In genomic region chr2:96088340-96089335, GRCh38 we compare ENCODE assay signal across 1 cellular context.
TF ChIP-seq lines count a peak whose summit lies in the region.

No MANE protein-coding gene starts in this region.

TF ChIP-seq in K562, 482 proteins besides CTCF, POLR2A, EP300 and RAD21:
- no peak for TF ChIP-seq KLF6 (CRISPR knock-in tag; IDR thresholded peaks at IDR 0.05; ENCODE audit: borderline replicate concordance)
- TF ChIP-seq ZNF197 (CRISPR knock-in tag; IDR thresholded peaks at IDR 0.05; ENCODE audit: low read depth) = no peak
- no peak for TF ChIP-seq RFX1 (IDR thresholded peaks at IDR 0.05)
- no peak for TF ChIP-seq NCOA1 (IDR thresholded peaks at IDR 0.05; ENCODE audit: low read depth)
- no peak for TF ChIP-seq NFIX (CRISPR knock-in tag; IDR thresholded peaks at IDR 0.05; ENCODE audit: low read depth)
- no peak for TF ChIP-seq SMARCE1 (IDR thresholded peaks at IDR 0.05)
- TF ChIP-seq, protein P1, sequence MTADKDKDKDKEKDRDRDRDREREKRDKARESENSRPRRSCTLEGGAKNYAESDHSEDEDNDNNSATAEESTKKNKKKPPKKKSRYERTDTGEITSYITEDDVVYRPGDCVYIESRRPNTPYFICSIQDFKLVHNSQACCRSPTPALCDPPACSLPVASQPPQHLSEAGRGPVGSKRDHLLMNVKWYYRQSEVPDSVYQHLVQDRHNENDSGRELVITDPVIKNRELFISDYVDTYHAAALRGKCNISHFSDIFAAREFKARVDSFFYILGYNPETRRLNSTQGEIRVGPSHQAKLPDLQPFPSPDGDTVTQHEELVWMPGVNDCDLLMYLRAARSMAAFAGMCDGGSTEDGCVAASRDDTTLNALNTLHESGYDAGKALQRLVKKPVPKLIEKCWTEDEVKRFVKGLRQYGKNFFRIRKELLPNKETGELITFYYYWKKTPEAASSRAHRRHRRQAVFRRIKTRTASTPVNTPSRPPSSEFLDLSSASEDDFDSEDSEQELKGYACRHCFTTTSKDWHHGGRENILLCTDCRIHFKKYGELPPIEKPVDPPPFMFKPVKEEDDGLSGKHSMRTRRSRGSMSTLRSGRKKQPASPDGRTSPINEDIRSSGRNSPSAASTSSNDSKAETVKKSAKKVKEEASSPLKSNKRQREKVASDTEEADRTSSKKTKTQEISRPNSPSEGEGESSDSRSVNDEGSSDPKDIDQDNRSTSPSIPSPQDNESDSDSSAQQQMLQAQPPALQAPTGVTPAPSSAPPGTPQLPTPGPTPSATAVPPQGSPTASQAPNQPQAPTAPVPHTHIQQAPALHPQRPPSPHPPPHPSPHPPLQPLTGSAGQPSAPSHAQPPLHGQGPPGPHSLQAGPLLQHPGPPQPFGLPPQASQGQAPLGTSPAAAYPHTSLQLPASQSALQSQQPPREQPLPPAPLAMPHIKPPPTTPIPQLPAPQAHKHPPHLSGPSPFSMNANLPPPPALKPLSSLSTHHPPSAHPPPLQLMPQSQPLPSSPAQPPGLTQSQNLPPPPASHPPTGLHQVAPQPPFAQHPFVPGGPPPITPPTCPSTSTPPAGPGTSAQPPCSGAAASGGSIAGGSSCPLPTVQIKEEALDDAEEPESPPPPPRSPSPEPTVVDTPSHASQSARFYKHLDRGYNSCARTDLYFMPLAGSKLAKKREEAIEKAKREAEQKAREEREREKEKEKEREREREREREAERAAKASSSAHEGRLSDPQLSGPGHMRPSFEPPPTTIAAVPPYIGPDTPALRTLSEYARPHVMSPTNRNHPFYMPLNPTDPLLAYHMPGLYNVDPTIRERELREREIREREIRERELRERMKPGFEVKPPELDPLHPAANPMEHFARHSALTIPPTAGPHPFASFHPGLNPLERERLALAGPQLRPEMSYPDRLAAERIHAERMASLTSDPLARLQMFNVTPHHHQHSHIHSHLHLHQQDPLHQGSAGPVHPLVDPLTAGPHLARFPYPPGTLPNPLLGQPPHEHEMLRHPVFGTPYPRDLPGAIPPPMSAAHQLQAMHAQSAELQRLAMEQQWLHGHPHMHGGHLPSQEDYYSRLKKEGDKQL (CRISPR knock-in tag; IDR thresholded peaks at IDR 0.05; ENCODE audit: borderline replicate concordance) = no peak
- TF ChIP-seq E2F1 (CRISPR knock-in tag; IDR thresholded peaks at IDR 0.05) = no peak
- no peak for TF ChIP-seq RBM17 (IDR thresholded peaks at IDR 0.05; ENCODE audit: borderline replicate concordance, low read depth, low read length)
- TF ChIP-seq BMI1 (IDR thresholded peaks at IDR 0.05; ENCODE audit: low read length) = no peak
- no peak for TF ChIP-seq GMEB1 (CRISPR knock-in tag; IDR thresholded peaks at IDR 0.05)
- TF ChIP-seq BRF1 (IDR thresholded peaks at IDR 0.05; ENCODE audit: borderline replicate concordance, extremely low read depth, insufficient read length) = no peak
TF ChIP-seq in K562: peak in this region for 0.
